In the genomic region with DNA sequence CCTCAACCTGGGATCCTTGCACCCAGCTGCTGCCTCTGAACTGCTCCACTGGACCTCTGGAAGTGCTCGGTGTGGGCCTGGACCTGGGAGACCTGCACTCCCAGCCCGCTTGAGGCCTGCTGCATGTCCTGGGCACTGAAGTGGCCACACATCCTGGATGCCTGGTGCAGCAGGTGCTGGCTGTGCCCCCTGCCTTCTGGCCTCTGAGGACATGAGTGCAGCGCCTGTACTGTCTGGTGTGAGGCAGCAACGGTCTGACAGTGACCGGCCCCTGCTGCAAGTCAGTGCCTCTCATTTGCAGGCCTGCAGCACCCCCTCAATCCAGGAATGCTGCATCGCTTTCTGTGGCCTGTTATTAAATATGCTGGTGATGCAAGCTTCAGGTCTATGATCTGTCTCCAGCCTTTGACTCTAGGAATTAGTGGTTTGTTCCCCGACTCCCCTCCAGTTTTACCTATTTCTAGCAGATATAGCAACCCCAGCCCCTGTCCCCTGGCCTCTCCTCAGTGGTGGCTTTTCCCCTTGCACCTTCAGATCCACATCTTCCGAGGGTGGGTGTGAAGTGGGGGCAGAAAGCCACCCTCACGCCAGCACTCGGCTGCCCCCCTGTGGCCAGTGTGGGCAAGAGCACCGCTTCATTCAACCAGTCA, we compare ENCODE assay signal across 8 cellular contexts. TPM values are rescaled to one million over a fixed set of nuclear protein-coding genes. Genes with fewer than 3 reads are reported as not detected.
DNase-seq lines count a peak whose midpoint lies in the region; ATAC-seq and TF ChIP-seq lines count a peak whose summit lies in the region.

No MANE protein-coding gene starts in this region.

- H3K4me3 Mint-ChIP-seq in type B pancreatic cell, result peak overlapping the region; percentile 40

- peak; percentile 99 for TF ChIP-seq CTCF in PC-9 (conservative IDR thresholded peaks at IDR 0.05)
- peak; percentile 99 for TF ChIP-seq CTCF in fibroblast of pulmonary artery (IDR thresholded peaks at IDR 0.05; ENCODE audit: low read length, missing control alignments)
- peak; percentile 92 to 98 (median 97) for TF ChIP-seq CTCF in ovary (IDR thresholded peaks at IDR 0.05)
- TF ChIP-seq CTCF in type B pancreatic cell (conservative IDR thresholded peaks at IDR 0.05), result peak; percentile 99

- POLR2A ChIA-PET in PC-9 (lab: Charles Lee; ENCODE audit: unreplicated experiment), result no interaction called here

- H3K27me3 Mint-ChIP-seq in type B pancreatic cell, result peaks cover 29% of the 10 kb centered on the region

- H3K36me3 Mint-ChIP-seq in type B pancreatic cell, result peaks cover 5% of the 10 kb centered on the region

- DNase-seq in COLO668 (lab: John Stamatoyannopoulos, UW; ENCODE audit: unreplicated experiment) (peak; percentile 49), PC-9 (peak in 1 of 2 experiments; percentile 57), fibroblast of pulmonary artery (ENCODE audit: low read depth) (peak; percentile 53), ovary (peak; percentile 67 to 83 (median 73)), type B pancreatic cell (ENCODE audit: extremely low spot score, unreplicated experiment) (peak; percentile 78)
- peak; percentile 41 to 51 for DNase-seq in activated T-helper 1 cell treated with anti-CD3 and anti-CD28 coated beads, Interleukin-2, amount 50 U/mL, for 16 hours (ENCODE audit: low read depth in 1 of 2, low spot score in 1 of 2)

- H3K9me2 ChIP-seq in PC-9 (ENCODE audit: insufficient read depth), result no peaks in the 10 kb centered on the region

- H3K9me3 Mint-ChIP-seq in type B pancreatic cell, result no peaks in the 10 kb centered on the region

- intact Hi-C loops in PC-9 (cut with micrococcal nuclease; ENCODE audit: unreplicated experiment) (loop anchor here (1.0 kb wide), 2 partner anchors 33 to 58 kb away; no protein-coding TSS in a partner anchor), ovary (cut with DNase I) (loop anchor here (1.0 to 5.0 kb wide), 3 partner anchors 58 to 76 kb away; a partner anchor contains a TSS)

- no peaks in the 10 kb centered on the region for H3K79me2 ChIP-seq in PC-9 (ENCODE audit: low read depth)

- peaks cover 11% of the 10 kb centered on the region; the same call in 1 of the 2 replicates for H3F3A ChIP-seq in PC-9 (ENCODE audit: insufficient read depth, low read depth)

- no peak overlapping the region for H3K27ac Mint-ChIP-seq in type B pancreatic cell

- peaks cover under 1% of the 10 kb centered on the region; the same call in 1 of the 2 replicates for H4K20me1 ChIP-seq in PC-9 (ENCODE audit: insufficient read depth)

- TF ChIP-seq EP300 in ovary (IDR thresholded peaks at IDR 0.05), result no peak

- WGBS in ovary, 3 donors, result 20 to 25% (median 25%) methylated on average over 11 of the region's 11 CpGs

- no TSS peak for BruUV-seq in PC-9 (replicated peaks; lab: Mats Ljungman, UMichigan)

- no peaks in the 10 kb centered on the region for H3K9me3 ChIP-seq in PC-9 (ENCODE audit: insufficient read depth, low read depth)
- H3K9me3 ChIP-seq in ovary, result no peaks in the 10 kb centered on the region

- H3K4me3 ChIP-seq in PC-9 (no peak overlapping the region), fibroblast of pulmonary artery (replicated peaks; ENCODE audit: low read depth, low read length) (no peak overlapping the region), ovary (no peak overlapping the region)

- H3K4me1 ChIP-seq in PC-9 (replicated peaks; ENCODE audit: insufficient read depth), result no peaks in the 10 kb centered on the region
- peaks cover 19% of the 10 kb centered on the region for H3K4me1 ChIP-seq in ovary (ENCODE audit: insufficient read depth)

- no peak overlapping the region for H2AFZ ChIP-seq in PC-9

- H3K27ac ChIP-seq in PC-9, result no peak overlapping the region
- H3K27ac ChIP-seq in ovary, result peak overlapping the region; percentile 87 to 88

- 0 out of 2 replicates have a peak overlapping the region, but pooled peaks have one; percentile 25 for H3K4me2 ChIP-seq in PC-9

- peak; percentile 42 for ATAC-seq in HG03565 (IDR thresholded peaks at IDR 0.05; ENCODE audit: unreplicated experiment)
- ATAC-seq in GM21447 (IDR thresholded peaks at IDR 0.05; ENCODE audit: unreplicated experiment), result no peak

- H3K36me3 ChIP-seq in PC-9 (ENCODE audit: low read depth) (no peaks in the 10 kb centered on the region), ovary (no peaks in the 10 kb centered on the region)

- peaks cover 16% of the 10 kb centered on the region for H3K4me1 Mint-ChIP-seq in type B pancreatic cell (ENCODE audit: unreplicated experiment)

- peak; percentile 26 for TF ChIP-seq POLR2A in ovary (IDR thresholded peaks at IDR 0.05)

- CTCF ChIA-PET in PC-9 (lab: Charles Lee), result interaction anchor here (0.6 to 1.7 kb wide), 2 partner anchors 57 to 978 kb away, joined by 3 to 20 read pairs; no protein-coding TSS in a partner anchor

- H3K27me3 ChIP-seq in PC-9 (ENCODE audit: insufficient read depth, low read depth), result no peaks in the 10 kb centered on the region
- H3K27me3 ChIP-seq in ovary, result no peaks in the 10 kb centered on the region

RNA-seq across cellular contexts. Expression of a gene that starts 3.6 kb away (rescaled TPM):
- total RNA-seq in PC-9 (2021) (0.28 TPM in 1 of 2 replicates, not detected in the other), ovary (1 to 10 TPM; 1.4 to 4.5 (median 2.8) TPM), type B pancreatic cell (ENCODE audit: low replicate concordance) (not detected in 2 replicates)
- 1 to 10 TPM in 1 of 2 donors, under 1 TPM in 1; 0.32 to 3.4 TPM for polyA plus RNA-seq in ovary

RNA-seq across cellular contexts. Expression of a gene that starts 13.3 kb away (rescaled TPM):
- total RNA-seq in PC-9 (2021) (44.6 and 59.0 TPM in 2 replicates), ovary (10 to 100 TPM; 24.9 to 48.7 (median 28.9) TPM), type B pancreatic cell (ENCODE audit: low replicate concordance) (35.7 and 48.7 TPM in 2 replicates)
- 10 to 100 TPM; 13.6 to 26.2 TPM for polyA plus RNA-seq in ovary

RNA-seq across cellular contexts. Expression of a gene that starts 31.9 kb away (rescaled TPM):
- 6.5 and 13.4 TPM in 2 replicates for total RNA-seq in PC-9 (2021)
- total RNA-seq in ovary, result 1,000 to 10,000 TPM in 2 of 7 donors, 100 to 1,000 TPM in 5; 142 to 1,603 (median 414) TPM
- polyA plus RNA-seq in ovary, result 100 to 1,000 TPM in 1 of 2 donors, 10 to 100 TPM in 1; 41.7 to 159 TPM
- total RNA-seq in type B pancreatic cell (ENCODE audit: low replicate concordance), result 11.4 and 81.9 TPM in 2 replicates
